ENCODE assay signal across 7 cellular contexts in genomic region chr16:2470603-2471015, GRCh38. TPM values are rescaled to one million over a fixed set of nuclear protein-coding genes. Genes with fewer than 3 reads are reported as not detected.
A peak's percentile ranks its signal among the peaks of the same experiment; 100 is the strongest.
DNase-seq lines count a peak whose midpoint lies in the region; ATAC-seq and TF ChIP-seq lines count a peak whose summit lies in the region.
"Had no signal": no experiment of that assay in that cellular context is flagged by ENCODE, and none has a peak within 500 bp of the region (broad histone marks: within the 10 kb centered on the region; RNA-seq: fewer than 3 reads in every experiment).

No MANE protein-coding gene starts in this region.

- DNase-seq in DND-41 (no peak), NCI-H187 (lab: John Stamatoyannopoulos, UW) (peak; percentile 89 to 96), hepatocyte (ENCODE audit: low spot score) (no peak), adrenal gland (no peak), NCI-H774 (lab: John Stamatoyannopoulos, UW) (no peak)
- DNase-seq: activated naive CD4-positive, alpha-beta T cell treated with anti-CD3 and anti-CD28 coated beads for 36 hours had no signal

- no peak for TF ChIP-seq CTCF in DND-41 (IDR thresholded peaks at IDR 0.05; ENCODE audit: borderline replicate concordance, extremely low read depth, low read length, poor library complexity, severe bottlenecking)
- TF ChIP-seq CTCF in hepatocyte (IDR thresholded peaks at IDR 0.05; ENCODE audit: poor library complexity): no peak
- TF ChIP-seq CTCF in adrenal gland (IDR thresholded peaks at IDR 0.05): no peak

- peaks cover 41% of the 10 kb centered on the region for H3K27me3 ChIP-seq in DND-41 (ENCODE audit: insufficient read depth, low read length, poor library complexity)
- peaks cover 8% of the 10 kb centered on the region for H3K27me3 ChIP-seq in hepatocyte
- peaks cover 17% of the 10 kb centered on the region for H3K27me3 ChIP-seq in adrenal gland

- H4K20me1 ChIP-seq in DND-41 (ENCODE audit: insufficient read depth, low read length) (peaks cover 48% of the 10 kb centered on the region), hepatocyte (ENCODE audit: insufficient read depth, poor library complexity, severe bottlenecking) (no peaks in the 10 kb centered on the region)

- no peak overlapping the region; the same call in 1 of the 2 replicates for H3K9ac ChIP-seq in DND-41 (ENCODE audit: low read depth, low read length)

- intact Hi-C loops in adrenal gland (cut with DNase I): no loop called here

- 37% methylated on average over 8 of the region's 9 CpGs for WGBS in hepatocyte (ENCODE audit: low lambda C conversion rate, missing lambda C conversion rate)
- 41 to 50% methylated on average over 9 of the region's 9 CpGs; no CpG with 5 or more reads in 2 of the 4 donors for WGBS in adrenal gland, 4 donors

- peaks cover 7% of the 10 kb centered on the region for H3K79me2 ChIP-seq in DND-41 (ENCODE audit: insufficient read depth, low read length)
- peaks cover 9% of the 10 kb centered on the region for H3K79me2 ChIP-seq in hepatocyte

- peak overlapping the region; percentile 66 for H3K27ac ChIP-seq in DND-41 (ENCODE audit: low read length)
- peak overlapping the region; percentile 93 for H3K27ac ChIP-seq in hepatocyte
- H3K27ac ChIP-seq in adrenal gland: no peak overlapping the region

- no peaks in the 10 kb centered on the region; the same call in 1 of the 2 replicates for H3K36me3 ChIP-seq in DND-41 (ENCODE audit: insufficient read depth, low read length)
- H3K36me3 ChIP-seq in hepatocyte (replicated peaks; ENCODE audit: insufficient read depth, low read depth): no peaks in the 10 kb centered on the region
- no peaks in the 10 kb centered on the region for H3K36me3 ChIP-seq in adrenal gland (replicated peaks in 1 of 2)

- H2AFZ ChIP-seq in DND-41 (ENCODE audit: low read depth, low read length) (no peak overlapping the region), hepatocyte (no peak overlapping the region)

- H3K4me2 ChIP-seq in DND-41 (ENCODE audit: insufficient read depth, low read length) (peak overlapping the region; percentile 80; the same call in 1 of the 2 replicates), hepatocyte (peak overlapping the region; percentile 98)

- H3K4me1 ChIP-seq in DND-41 (ENCODE audit: insufficient read depth, low read length): peaks cover 76% of the 10 kb centered on the region
- peaks cover 58% of the 10 kb centered on the region for H3K4me1 ChIP-seq in hepatocyte (ENCODE audit: insufficient read depth)
- H3K4me1 ChIP-seq in adrenal gland (replicated peaks in 1 of 2): peaks cover 35 to 56% of the 10 kb centered on the region in 2 donors

- ATAC-seq in DND-41 (ENCODE audit: insufficient read depth, low read depth) (no peak), GM21390 (IDR thresholded peaks at IDR 0.05; ENCODE audit: unreplicated experiment) (no peak)

- no peaks in the 10 kb centered on the region for H3K9me2 ChIP-seq in hepatocyte (replicated peaks; ENCODE audit: insufficient read depth)

- no peak overlapping the region for H3K4me3 ChIP-seq in DND-41 (ENCODE audit: low read depth in 1 of 2, low read length in 2 of 2)
- H3K4me3 ChIP-seq in hepatocyte: no peak overlapping the region
- H3K4me3 ChIP-seq in adrenal gland: no peak overlapping the region

- H3K9me3 ChIP-seq in DND-41 (ENCODE audit: insufficient read depth, low read length, severe bottlenecking): no peaks in the 10 kb centered on the region
- H3K9me3 ChIP-seq in hepatocyte (ENCODE audit: low read depth): no peaks in the 10 kb centered on the region
- H3K9me3 ChIP-seq in adrenal gland (replicated peaks in 1 of 3): no peaks in the 10 kb centered on the region

- TF ChIP-seq POLR2A in adrenal gland (IDR thresholded peaks at IDR 0.05): no peak

RNA-seq across cellular contexts. Expression of gene NTN3, which starts 0.5 kb away (rescaled TPM):
- total RNA-seq in hepatocyte: 4.5 and 4.8 TPM in 2 replicates
- polyA plus RNA-seq in hepatocyte: 1.1 and 2.4 TPM in 2 replicates
- total RNA-seq in adrenal gland: 1 to 10 TPM in 2 of 8 donors, under 1 TPM in 5, not detected in 1; 0.16 to 1.5 (median 0.32) TPM
- polyA plus RNA-seq in adrenal gland: under 1 TPM in 1 of 3 donors, not detected in 2; 0.88 TPM
- total RNA-seq: activated naive CD4-positive, alpha-beta T cell treated with anti-CD3 and anti-CD28 coated beads for 36 hours had no signal

RNA-seq across cellular contexts. Expression of gene TBC1D24, which starts 4.3 kb away (rescaled TPM):
- total RNA-seq in hepatocyte (10.4 and 13.6 TPM in 2 replicates), adrenal gland (10 to 100 TPM; 12.7 to 18.5 (median 14.7) TPM)
- polyA plus RNA-seq in hepatocyte (8.3 and 10.9 TPM in 2 replicates), adrenal gland (10 to 100 TPM in 1 of 3 donors, 1 to 10 TPM in 2; 3.9 to 13.8 (median 4.7) TPM)

RNA-seq across cellular contexts. Expression of gene TEDC2, which starts 10.7 kb away (rescaled TPM):
- total RNA-seq in hepatocyte: 6.2 and 7.6 TPM in 2 replicates
- polyA plus RNA-seq in hepatocyte: 7.1 and 8.1 TPM in 2 replicates
- total RNA-seq in adrenal gland: 1 to 10 TPM in 6 of 8 donors, under 1 TPM in 2; 0.53 to 8.2 (median 1.6) TPM
- 1 to 10 TPM in 1 of 3 donors, under 1 TPM in 2; 0.33 to 2.5 (median 0.98) TPM for polyA plus RNA-seq in adrenal gland

RNA-seq across cellular contexts. Expression of gene CCNF, which starts 41.4 kb away (rescaled TPM):
- total RNA-seq in hepatocyte: 4.7 TPM in 2 replicates
- polyA plus RNA-seq in hepatocyte: 4.3 and 6.5 TPM in 2 replicates
- total RNA-seq in adrenal gland: 1 to 10 TPM; 1.6 to 3.4 (median 2.4) TPM
- 1 to 10 TPM in 1 of 3 donors, under 1 TPM in 2; 0.71 to 2.2 (median 0.84) TPM for polyA plus RNA-seq in adrenal gland

RNA-seq across cellular contexts. Expression of gene ATP6V0C, which starts 43.1 kb away (rescaled TPM):
- total RNA-seq in hepatocyte (81.4 and 89.8 TPM in 2 replicates), adrenal gland (100 to 1,000 TPM in 4 of 8 donors, 10 to 100 TPM in 4; 46.9 to 318 (median 169) TPM)
- polyA plus RNA-seq in hepatocyte (375 and 385 TPM in 2 replicates), adrenal gland (100 to 1,000 TPM in 2 of 3 donors, 10 to 100 TPM in 1; 64.4 to 236 (median 172) TPM)

Comparison
In these comparisons a context has a peak if more than half of its experiments do, and no peak if none do; other contexts are left out.
1. DNase-seq: peak in NCI-H187 (2 of 2); none in DND-41 (single experiment), hepatocyte (single experiment), adrenal gland (0 of 7) and NCI-H774 (single experiment).
2. H3K27ac ChIP-seq: peak in DND-41 (single experiment) and hepatocyte (single experiment); none in adrenal gland (0 of 5).